Comparison of ENCODE assay signal across 9 cellular contexts in genomic region chr4:145679991-145680455, GRCh38. TPM values are rescaled to one million over a fixed set of nuclear protein-coding genes. Genes with fewer than 3 reads are reported as not detected.
A peak's percentile ranks its signal among the peaks of the same experiment; 100 is the strongest.
DNase-seq lines count a peak whose midpoint lies in the region; TF ChIP-seq lines count a peak whose summit lies in the region.
"Had no signal": no experiment of that assay in that cellular context is flagged by ENCODE, and none has a peak within 500 bp of the region (broad histone marks: within the 10 kb centered on the region; RNA-seq: fewer than 3 reads in every experiment).

Gene C4orf51, plus strand, starts transcription at chr4:145680146. Its CDS starts 58 bp downstream, at chr4:145680204.

- H3K36me3 ChIP-seq in esophagus squamous epithelium (no peaks in the 10 kb centered on the region), neuronal stem cell (replicated peaks in 1 of 2; ENCODE audit: control insufficient read depth in 2 of 2, insufficient read depth in 2 of 2, low read length in 2 of 2) (no peaks in the 10 kb centered on the region)

- no peak within 1 kb of the TSS for H2BK120ac ChIP-seq in neuronal stem cell (ENCODE audit: low read depth, low read length)

- no peak within 1 kb of the TSS for H3K23ac ChIP-seq in neuronal stem cell (ENCODE audit: low read depth, low read length, poor library complexity)

- TF ChIP-seq POLR2A in esophagus squamous epithelium (IDR thresholded peaks at IDR 0.05) = no peak

- no peak within 1 kb of the TSS for H2BK5ac ChIP-seq in neuronal stem cell (ENCODE audit: low read length)

- H3K9me3 ChIP-seq in esophagus squamous epithelium (no peaks in the 10 kb centered on the region), neuronal stem cell (replicated peaks in 1 of 2; ENCODE audit: control insufficient read depth in 2 of 2, insufficient read depth in 1 of 2, low read depth in 1 of 2, low read length in 2 of 2) (peaks cover 0 to 6% of the 10 kb centered on the region in 2 donors)

- H2AFZ ChIP-seq in neuronal stem cell (ENCODE audit: low read length) = peak within 1 kb of the TSS; percentile 70

- no peak within 1 kb of the TSS for H2BK12ac ChIP-seq in neuronal stem cell (ENCODE audit: low read length)

- TF ChIP-seq CTCF in esophagus squamous epithelium (IDR thresholded peaks at IDR 0.05) = no peak

- H3K9ac ChIP-seq in neuronal stem cell (ENCODE audit: low read depth, low read length, poor library complexity) = no peak within 1 kb of the TSS

- H3K79me1 ChIP-seq in neuronal stem cell (ENCODE audit: low read depth, low read length) = no peaks in the 10 kb centered on the region

- H3K4ac ChIP-seq in neuronal stem cell (ENCODE audit: low read length) = no peak within 1 kb of the TSS

- no peak within 1 kb of the TSS for H3K14ac ChIP-seq in neuronal stem cell (ENCODE audit: low read length)

- no peak within 1 kb of the TSS for H3K18ac ChIP-seq in neuronal stem cell (ENCODE audit: low read length)

- no peaks in the 10 kb centered on the region for H3K27me3 ChIP-seq in esophagus squamous epithelium
- no peaks in the 10 kb centered on the region for H3K27me3 ChIP-seq in neuronal stem cell (ENCODE audit: control insufficient read depth in 3 of 3, insufficient read depth in 3 of 3, low read depth in 1 of 3, low read length in 3 of 3)

- H3K4me3 ChIP-seq in esophagus squamous epithelium (no peak within 1 kb of the TSS), neuronal stem cell (ENCODE audit: low read length in 2 of 2) (peak within 1 kb of the TSS in 1 of 2 donors; percentile 26)

- peak within 1 kb of the TSS in 3 of 4 donors; percentile 36 to 65 (median 49) for H3K27ac ChIP-seq in esophagus squamous epithelium
- H3K27ac ChIP-seq in neuronal stem cell (replicated peaks; ENCODE audit: low read length) = peak within 1 kb of the TSS; percentile 22

- intact Hi-C loops in esophagus squamous epithelium (cut with DNase I) = no loop called here

- no peak within 1 kb of the TSS for H2BK15ac ChIP-seq in neuronal stem cell (ENCODE audit: low read length)

- peak; percentile 19 for DNase-seq in DMS 273 (lab: John Stamatoyannopoulos, UW; ENCODE audit: unreplicated experiment)
- DNase-seq in NCI-H446 (lab: John Stamatoyannopoulos, UW) = peak; percentile 3 to 30
- no peak for DNase-seq in esophagus squamous epithelium (lab: John Stamatoyannopoulos, UW)
- no peak for DNase-seq in neuronal stem cell (ENCODE audit: low spot score)
- no peak for DNase-seq in NCI-H128 (lab: John Stamatoyannopoulos, UW; ENCODE audit: unreplicated experiment)
- DNase-seq in hypothalamus (lab: John Stamatoyannopoulos, UW) = no peak
- no peak for DNase-seq in activated CD4-positive, alpha-beta T cell treated with anti-CD3 and anti-CD28 coated beads for 48 hours
- DNase-seq in middle frontal gyrus (ENCODE audit: extremely low spot score, low spot score) = no peak

- no peak within 1 kb of the TSS for H4K91ac ChIP-seq in neuronal stem cell (ENCODE audit: low read depth, low read length, poor library complexity)

- H3K4me1 ChIP-seq in esophagus squamous epithelium (peaks cover 0 to 17% (median 7%) of the 10 kb centered on the region in 3 donors), neuronal stem cell (ENCODE audit: control insufficient read depth in 2 of 2, insufficient read depth in 1 of 2, low read depth in 1 of 2, low read length in 2 of 2) (peaks cover 6% of the 10 kb centered on the region in 2 donors)

- no peak within 1 kb of the TSS for H4K8ac ChIP-seq in neuronal stem cell (ENCODE audit: low read depth, low read length)

- H2AK5ac ChIP-seq in neuronal stem cell (ENCODE audit: low read depth, low read length) = no peak within 1 kb of the TSS

- no peak within 1 kb of the TSS for H3K4me2 ChIP-seq in neuronal stem cell (ENCODE audit: insufficient read depth, low read length, poor library complexity, severe bottlenecking)

- WGBS in esophagus squamous epithelium, 2 donors = 34 to 45% methylated on average over 6 of the region's 6 CpGs
- WGBS in neuronal stem cell (ENCODE audit: extremely low coverage in 2 of 2, insufficient read length in 2 of 2, insufficient replicate concordance in 1 of 2), 2 donors = no CpG with 5 or more reads among the region's 6 CpGs

RNA-seq across cellular contexts. Expression of gene C4orf51, which starts in this region (rescaled TPM):
- not detected for total RNA-seq in esophagus squamous epithelium
- not detected for polyA plus RNA-seq in neuronal stem cell (2013, experiment 1 of 2)
- not detected for polyA plus RNA-seq in neuronal stem cell (2013, experiment 2 of 2)
- polyA plus RNA-seq: neural cell had no signal

Comparison
In these comparisons a context has a peak if more than half of its experiments do, and no peak if none do; other contexts are left out.
1. DNase-seq: peak in DMS 273 (single experiment) and NCI-H446 (2 of 2); none in esophagus squamous epithelium (single experiment), neuronal stem cell (single experiment), NCI-H128 (single experiment), hypothalamus (0 of 51), activated CD4-positive, alpha-beta T cell treated with anti-CD3 and anti-CD28 coated beads for 48 hours (single experiment) and middle frontal gyrus (single experiment).